In genomic region chr16:64452446-64452845, GRCh38 we compare ENCODE assay signal across 17 cellular contexts.
"Had no signal": no experiment of that assay in that cellular context is flagged by ENCODE, and none has a peak within 500 bp of the region (broad histone marks: within the 10 kb centered on the region; RNA-seq: fewer than 3 reads in every experiment).

No MANE protein-coding gene starts in this region.

- H3K4me1 Mint-ChIP-seq: immature natural killer cell; naive thymus-derived CD8-positive, alpha-beta T cell had no signal

- H3K9me3 ChIP-seq: left ventricle myocardium inferior, mucosa of descending colon, neutrophil had no signal

- H3K36me3 ChIP-seq: left ventricle myocardium inferior, neutrophil had no signal

- H3K27me3 ChIP-seq: foreskin keratinocyte, neutrophil had no signal

- H3K4me1 ChIP-seq: left ventricle myocardium inferior had no signal

- ATAC-seq: esophagus mucosa; foreskin keratinocyte; left cardiac atrium; mucosa of descending colon; naive thymus-derived CD8-positive, alpha-beta T cell; sciatic nerve had no signal

- DNase-seq: cortex of kidney; effector memory CD4-positive, alpha-beta T cell; foreskin keratinocyte; immature natural killer cell; left cardiac atrium; left ventricle myocardium inferior; mucosa of descending colon; naive thymus-derived CD8-positive, alpha-beta T cell; posterior cingulate gyrus; small intestine; stimulated activated CD4-positive, alpha-beta T cell treated with anti-CD3 and anti-CD28 coated beads, Interleukin-12 subunit alpha, Interleukin-12 subunit beta, amount 100 ng/mL, for 4 hours; stimulated activated naive CD4-positive, alpha-beta T cell treated with Interleukin-2 at 50 U/mL for 16 hours; trophoblast cell had no signal

- H3K4me3 Mint-ChIP-seq: immature natural killer cell; naive thymus-derived CD8-positive, alpha-beta T cell had no signal

- H3K27ac ChIP-seq: foreskin keratinocyte, left ventricle myocardium inferior, neutrophil had no signal

- H3K27me3 Mint-ChIP-seq: naive thymus-derived CD8-positive, alpha-beta T cell had no signal

- H3K27ac Mint-ChIP-seq: immature natural killer cell; naive thymus-derived CD8-positive, alpha-beta T cell had no signal

- H3K4me3 ChIP-seq: left ventricle myocardium inferior, lung, mucosa of descending colon had no signal
